ENCODE assay signal across 32 cellular contexts in genomic region chr9:69118656-69119055, GRCh38.
"Had no signal": no experiment of that assay in that cellular context is flagged by ENCODE, and none has a peak within 500 bp of the region (broad histone marks: within the 10 kb centered on the region; RNA-seq: fewer than 3 reads in every experiment).

No MANE protein-coding gene starts in this region.

- FAIRE-seq: TTC549 had no signal

- H3K27me3 Mint-ChIP-seq: natural killer cell treated with Interleukin-12 subunit alpha and Interleukin-12 subunit beta and Interleukin-15 and Interleukin-18, amount 100 ng/mL, for 72 hours had no signal

- H3K27ac Mint-ChIP-seq: activated naive CD8-positive, alpha-beta T cell treated with anti-CD3 and anti-CD28 coated beads, Interleukin-2, amount 10 ng/mL, durations not matched to agents 7 days and 5 days; brain; effector memory CD8-positive, alpha-beta T cell; natural killer cell treated with Interleukin-12 subunit alpha and Interleukin-12 subunit beta and Interleukin-15 and Interleukin-18, amount 100 ng/mL, for 72 hours; T-helper 1 cell treated with Interleukin-12 subunit alpha and Interleukin-12 subunit beta and Interleukin-4 antibody, amounts not matched to agents 30 μg/mL and 1 μg/mL, for 36 hours had no signal

- H3K36me3 Mint-ChIP-seq: activated naive CD8-positive, alpha-beta T cell treated with anti-CD3 and anti-CD28 coated beads, Interleukin-2, amount 10 ng/mL, durations not matched to agents 7 days and 5 days; natural killer cell treated with Interleukin-12 subunit alpha and Interleukin-12 subunit beta and Interleukin-15 and Interleukin-18, amount 100 ng/mL, for 72 hours had no signal

- H3K27ac ChIP-seq: ascending aorta, cardiac muscle cell, gastrocnemius medialis, left ventricle myocardium inferior, neutrophil, ovary, psoas muscle, testis, transverse colon, vagina had no signal

- H3K4me3 Mint-ChIP-seq: activated naive CD8-positive, alpha-beta T cell treated with anti-CD3 and anti-CD28 coated beads, Interleukin-2, amount 10 ng/mL, durations not matched to agents 7 days and 5 days; brain; effector memory CD8-positive, alpha-beta T cell; natural killer cell treated with Interleukin-12 subunit alpha and Interleukin-12 subunit beta and Interleukin-15 and Interleukin-18, amount 100 ng/mL, for 72 hours; T-helper 1 cell treated with Interleukin-12 subunit alpha and Interleukin-12 subunit beta and Interleukin-4 antibody, amounts not matched to agents 30 μg/mL and 1 μg/mL, for 36 hours had no signal

- H3K9me3 ChIP-seq: ascending aorta, gastrocnemius medialis, left ventricle myocardium inferior, mucosa of descending colon, neutrophil, ovary, psoas muscle, testis, transverse colon, vagina had no signal

- DNase-seq: activated CD4-positive, alpha-beta T cell treated with anti-CD3 and anti-CD28 coated beads for 48 hours; activated CD4-positive, alpha-beta T cell treated with anti-CD3 and anti-CD28 coated beads, Interleukin-2, amount 50 U/mL, for 48 hours; activated CD8-positive, alpha-beta memory T cell treated with anti-CD3 and anti-CD28 coated beads for 24 hours; activated effector memory CD4-positive, alpha-beta T cell treated with Interleukin-2 at 50 U/mL for 16 hours; activated naive CD4-positive, alpha-beta T cell treated with Interleukin-2 at 50 U/mL for 16 hours; activated naive CD8-positive, alpha-beta T cell treated with anti-CD3 and anti-CD28 coated beads, Interleukin-2, amount 10 ng/mL, durations not matched to agents 7 days and 5 days; cortex of kidney; effector memory CD8-positive, alpha-beta T cell; erythroblast; gastrocnemius medialis; glutamatergic neuron; islet precursor cell; left ventricle myocardium inferior; ovary; psoas muscle; right cardiac atrium; stimulated activated CD4-positive, alpha-beta T cell treated with anti-CD3 and anti-CD28 coated beads, Interleukin-2, amount 100 ng/mL, for 48 hours; stimulated activated naive CD8-positive, alpha-beta T cell treated with anti-CD3 and anti-CD28 coated beads, Interleukin-15, Interleukin-2, amounts not matched to agents 100 U/mL and 50 U/mL, for 24 hours; T-helper 9 cell; transverse colon had no signal

- H3K4me3 ChIP-seq: ascending aorta, cardiac muscle cell, gastrocnemius medialis, left ventricle myocardium inferior, lung, mucosa of descending colon, ovary, psoas muscle, testis, transverse colon, vagina had no signal

- H3K27me3 ChIP-seq: ascending aorta, gastrocnemius medialis, ovary, testis, transverse colon, vagina had no signal

- H3K9me3 Mint-ChIP-seq: activated naive CD8-positive, alpha-beta T cell treated with anti-CD3 and anti-CD28 coated beads, Interleukin-2, amount 10 ng/mL, durations not matched to agents 7 days and 5 days; effector memory CD8-positive, alpha-beta T cell; natural killer cell treated with Interleukin-12 subunit alpha and Interleukin-12 subunit beta and Interleukin-15 and Interleukin-18, amount 100 ng/mL, for 72 hours; T-helper 1 cell treated with Interleukin-12 subunit alpha and Interleukin-12 subunit beta and Interleukin-4 antibody, amounts not matched to agents 30 μg/mL and 1 μg/mL, for 36 hours had no signal

- ATAC-seq: activated CD4-positive, CD25-positive, alpha-beta regulatory T cell treated with anti-CD3 and anti-CD28 coated beads, Interleukin-2, amount 50 U/mL, for 24 hours; effector memory CD8-positive, alpha-beta T cell; gastrocnemius medialis; mucosa of descending colon; natural killer cell treated with Interleukin-12 subunit alpha and Interleukin-12 subunit beta and Interleukin-15 and Interleukin-18, amount 100 ng/mL, for 72 hours; psoas muscle; right cardiac atrium; stimulated activated naive CD8-positive, alpha-beta T cell treated with anti-CD3 and anti-CD28 coated beads, Interleukin-15, Interleukin-2, amounts not matched to agents 100 U/mL and 50 U/mL, for 24 hours had no signal

- H3K4me1 ChIP-seq: psoas muscle had no signal

- H3K36me3 ChIP-seq: ascending aorta, cardiac muscle cell, gastrocnemius medialis, left ventricle myocardium inferior, neutrophil, ovary, transverse colon, vagina had no signal
